ENCODE assay signal across 8 cellular contexts in the genomic region with DNA sequence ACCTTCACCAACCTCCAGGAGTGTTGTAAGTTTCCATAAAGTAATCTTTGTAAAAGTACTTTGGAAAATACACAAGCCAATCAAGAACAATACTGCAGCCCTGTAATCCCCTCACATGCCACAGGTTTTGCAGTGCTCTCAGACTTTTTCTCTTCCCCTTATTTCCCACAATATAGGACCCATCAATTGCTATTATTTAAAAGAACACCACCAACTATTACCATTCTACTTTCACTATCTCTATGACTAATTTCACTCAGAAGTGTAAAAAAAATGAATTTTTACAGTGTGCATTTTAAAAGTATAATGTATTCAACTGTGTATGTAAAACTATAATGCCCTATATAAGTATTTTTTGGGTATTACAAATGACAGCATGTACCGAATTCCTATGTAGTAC. TPM values are rescaled to one million over a fixed set of nuclear protein-coding genes. Genes with fewer than 3 reads are reported as not detected.
A peak's percentile ranks its signal among the peaks of the same experiment; 100 is the strongest.
DNase-seq lines count a peak whose midpoint lies in the region; ATAC-seq and TF ChIP-seq lines count a peak whose summit lies in the region.

No MANE protein-coding gene starts in this region.

- peaks cover 38% of the 10 kb centered on the region for H3K36me3 Mint-ChIP-seq in activated T-helper 2 cell treated with anti-CD3 and anti-CD28 coated beads, Interferon-gamma antibody, Interleukin-2, Interleukin-4, amounts not matched to agents 10 μg/mL and 5 μg/mL and 100 μg/mL, durations not matched to agents 14 hours and 24 hours and 36 hours (ENCODE audit: low read depth)

- H3K4me1 ChIP-seq in mononuclear cell (ENCODE audit: insufficient read depth, low read length), result peaks cover 32% of the 10 kb centered on the region
- peaks cover 18% of the 10 kb centered on the region for H3K4me1 ChIP-seq in mucosa of descending colon (ENCODE audit: low read depth)

- H3K9me3 Mint-ChIP-seq in activated T-helper 2 cell treated with anti-CD3 and anti-CD28 coated beads, Interferon-gamma antibody, Interleukin-2, Interleukin-4, amounts not matched to agents 10 μg/mL and 5 μg/mL and 100 μg/mL, durations not matched to agents 14 hours and 24 hours and 36 hours, result peaks cover 24% of the 10 kb centered on the region

- intact Hi-C loops in activated T-helper 2 cell treated with anti-CD3 and anti-CD28 coated beads, Interferon-gamma antibody, Interleukin-2, Interleukin-4, amounts not matched to agents 10 μg/mL and 5 μg/mL and 100 μg/mL, durations not matched to agents 14 hours and 24 hours and 36 hours (cut with micrococcal nuclease), result loop anchor here (1.0 to 5.0 kb wide), 5 partner anchors 13 to 258 kb away; partner anchors contain the start of gene SHISA3
- intact Hi-C loops in mucosa of descending colon (cut with DNase I, micrococcal nuclease), result no loop called here

- peak overlapping the region; percentile 88; the same call in 1 of the 2 replicates for H3K27ac ChIP-seq in 22Rv1

- TF ChIP-seq CTCF in 22Rv1 (IDR thresholded peaks at IDR 0.05), result no peak
- no peak for TF ChIP-seq CTCF in mucosa of descending colon (IDR thresholded peaks at IDR 0.05)

- peaks cover 47% of the 10 kb centered on the region for H3K4me1 Mint-ChIP-seq in activated T-helper 2 cell treated with anti-CD3 and anti-CD28 coated beads, Interferon-gamma antibody, Interleukin-2, Interleukin-4, amounts not matched to agents 10 μg/mL and 5 μg/mL and 100 μg/mL, durations not matched to agents 14 hours and 24 hours and 36 hours (ENCODE audit: low read depth)

- no peak for DNase-seq in activated T-helper 2 cell treated with anti-CD3 and anti-CD28 coated beads, Interferon-gamma antibody, Interleukin-2, Interleukin-4, amounts not matched to agents 10 μg/mL and 5 μg/mL and 100 μg/mL, durations not matched to agents 14 hours and 24 hours and 36 hours (ENCODE audit: low spot score)
- no peak for DNase-seq in effector CD8-positive, alpha-beta T cell (lab: John Stamatoyannopoulos, UW)
- DNase-seq in mucosa of descending colon (no peak), COLO668 (lab: John Stamatoyannopoulos, UW; ENCODE audit: unreplicated experiment) (no peak)

- ATAC-seq in GM18858 (IDR thresholded peaks at IDR 0.05; ENCODE audit: unreplicated experiment) (peak; percentile 7), mucosa of descending colon (no peak), HG03432 (IDR thresholded peaks at IDR 0.05; ENCODE audit: unreplicated experiment) (no peak)

- peaks cover 2% of the 10 kb centered on the region for H3K27me3 Mint-ChIP-seq in activated T-helper 2 cell treated with anti-CD3 and anti-CD28 coated beads, Interferon-gamma antibody, Interleukin-2, Interleukin-4, amounts not matched to agents 10 μg/mL and 5 μg/mL and 100 μg/mL, durations not matched to agents 14 hours and 24 hours and 36 hours (ENCODE audit: low read depth)

- H3K27ac Mint-ChIP-seq in activated T-helper 2 cell treated with anti-CD3 and anti-CD28 coated beads, Interferon-gamma antibody, Interleukin-2, Interleukin-4, amounts not matched to agents 10 μg/mL and 5 μg/mL and 100 μg/mL, durations not matched to agents 14 hours and 24 hours and 36 hours, result peak overlapping the region; percentile 95

- H3K9me3 ChIP-seq in mononuclear cell (ENCODE audit: low read depth, low read length) (no peaks in the 10 kb centered on the region), mucosa of descending colon (no peaks in the 10 kb centered on the region)

- H3K4me3 ChIP-seq in mononuclear cell (ENCODE audit: low read length), result peak overlapping the region; percentile 87
- no peak overlapping the region for H3K4me3 ChIP-seq in mucosa of descending colon

- H3K4me3 Mint-ChIP-seq in activated T-helper 2 cell treated with anti-CD3 and anti-CD28 coated beads, Interferon-gamma antibody, Interleukin-2, Interleukin-4, amounts not matched to agents 10 μg/mL and 5 μg/mL and 100 μg/mL, durations not matched to agents 14 hours and 24 hours and 36 hours (ENCODE audit: low read depth), result peak overlapping the region; percentile 93

- H3K36me3 ChIP-seq in mucosa of descending colon (ENCODE audit: low read depth), result no peaks in the 10 kb centered on the region

- no peaks in the 10 kb centered on the region for H3K27me3 ChIP-seq in mononuclear cell (ENCODE audit: insufficient read depth, low read length)

RNA-seq across cellular contexts. Expression of gene ATP8A1, which starts 1.7 kb away (rescaled TPM):
- total RNA-seq in activated T-helper 2 cell treated with anti-CD3 and anti-CD28 coated beads, Interferon-gamma antibody, Interleukin-2, Interleukin-4, amounts not matched to agents 10 μg/mL and 5 μg/mL and 100 μg/mL, durations not matched to agents 14 hours and 24 hours and 36 hours, result 14.6 and 19.7 TPM in 2 replicates
- 157 TPM for total RNA-seq in mononuclear cell
- total RNA-seq in mucosa of descending colon, result 10 to 100 TPM; 40.3 to 92.0 (median 41.1) TPM
